ENCODE assay signal across 22 cellular contexts in genomic region chr7:6262206-6262605, GRCh38. TPM values are rescaled to one million over a fixed set of nuclear protein-coding genes. Genes with fewer than 3 reads are reported as not detected.
DNase-seq lines count a peak whose midpoint lies in the region; ATAC-seq and TF ChIP-seq lines count a peak whose summit lies in the region.
"Had no signal": no experiment of that assay in that cellular context is flagged by ENCODE, and none has a peak within 500 bp of the region (broad histone marks: within the 10 kb centered on the region; RNA-seq: fewer than 3 reads in every experiment).

No MANE protein-coding gene starts in this region.

- no peak for ATAC-seq in CD8-positive, alpha-beta T cell
- ATAC-seq in RWPE2 (ENCODE audit: low read depth) (no peak), GM21447 (IDR thresholded peaks at IDR 0.05; ENCODE audit: unreplicated experiment) (no peak)
- ATAC-seq: activated CD4-positive, alpha-beta T cell treated with anti-CD3 and anti-CD28 coated beads for 36 hours; foreskin keratinocyte; HCT116; natural killer cell had no signal

- no peak overlapping the region for H3K4me3 ChIP-seq in CD8-positive, alpha-beta T cell (ENCODE audit: low read depth, low read length)
- H3K4me3 ChIP-seq in RWPE2 (ENCODE audit: severe bottlenecking), result no peak overlapping the region
- no peak overlapping the region for H3K4me3 ChIP-seq in coronary artery
- no peak overlapping the region for H3K4me3 ChIP-seq in suprapubic skin
- H3K4me3 ChIP-seq: breast epithelium, transverse colon had no signal

- POLR2A ChIA-PET in CD8-positive, alpha-beta T cell (lab: Charles Lee), result interaction anchor here (1.7 kb wide), 1 partner anchor 9 kb away, joined by 4 read pairs; no protein-coding TSS in a partner anchor

- no peak for TF ChIP-seq POLR2A in suprapubic skin (IDR thresholded peaks at IDR 0.05)
- no peak for TF ChIP-seq POLR2A in erythroblast (IDR thresholded peaks at IDR 0.05; ENCODE audit: low read length)

- H3K4me3 Mint-ChIP-seq in CD8-positive, alpha-beta T cell, result no peak overlapping the region
- H3K4me3 Mint-ChIP-seq: activated CD4-positive, alpha-beta T cell treated with anti-CD3 and anti-CD28 coated beads for 36 hours; activated naive CD8-positive, alpha-beta T cell; natural killer cell had no signal

- H3K27ac ChIP-seq in CD8-positive, alpha-beta T cell (ENCODE audit: low read depth, low read length), result no peak overlapping the region
- H3K27ac ChIP-seq in RWPE2 (ENCODE audit: poor library complexity, severe bottlenecking), result peak overlapping the region; percentile 3
- H3K27ac ChIP-seq in coronary artery, result peak overlapping the region; percentile 13 to 74
- peak overlapping the region; percentile 16 for H3K27ac ChIP-seq in suprapubic skin
- H3K27ac ChIP-seq: breast epithelium, foreskin keratinocyte, RWPE1 had no signal

- H3K27me3 ChIP-seq in CD8-positive, alpha-beta T cell (ENCODE audit: insufficient read depth, low read length), result no peaks in the 10 kb centered on the region
- no peaks in the 10 kb centered on the region for H3K27me3 ChIP-seq in RWPE2 (ENCODE audit: insufficient read depth, poor library complexity, severe bottlenecking)
- no peaks in the 10 kb centered on the region for H3K27me3 ChIP-seq in suprapubic skin
- H3K27me3 ChIP-seq: breast epithelium, foreskin keratinocyte, transverse colon had no signal

- H3K27me3 Mint-ChIP-seq in CD8-positive, alpha-beta T cell (ENCODE audit: low read depth), result no peaks in the 10 kb centered on the region

- intact Hi-C loops in CD8-positive, alpha-beta T cell (cut with DNase I, micrococcal nuclease), result no loop called here

- H3K36me3 ChIP-seq in CD8-positive, alpha-beta T cell (ENCODE audit: insufficient read depth, low read length), result no peaks in the 10 kb centered on the region
- H3K36me3 ChIP-seq in RWPE2 (ENCODE audit: low read depth), result peaks cover 8% of the 10 kb centered on the region; the same call in 1 of the 2 replicates
- H3K36me3 ChIP-seq in suprapubic skin, result no peaks in the 10 kb centered on the region
- H3K36me3 ChIP-seq: breast epithelium, transverse colon had no signal

- no peaks in the 10 kb centered on the region for H3K9me3 Mint-ChIP-seq in CD8-positive, alpha-beta T cell
- H3K9me3 Mint-ChIP-seq: natural killer cell had no signal

- DNase-seq in CD8-positive, alpha-beta T cell, result no peak
- DNase-seq in RWPE2 (ENCODE audit: low spot score), result no peak
- no peak for DNase-seq in coronary artery (ENCODE audit: low spot score)
- DNase-seq in suprapubic skin (ENCODE audit: low spot score in 2 of 2), result no peak
- no peak for DNase-seq in erythroblast (lab: John Stamatoyannopoulos, UW)
- DNase-seq in superior temporal gyrus (ENCODE audit: extremely low spot score), result no peak
- DNase-seq: activated CD4-positive, alpha-beta T cell treated with anti-CD3 and anti-CD28 coated beads for 36 hours; dermis blood vessel endothelial cell; EL; foreskin keratinocyte; mammary epithelial cell; natural killer cell; NCI-H146; NCI-H524; stimulated activated CD4-positive, alpha-beta T cell treated with anti-CD3 and anti-CD28 coated beads, Interleukin-2, amount 100 ng/mL, for 24 hours; stimulated activated naive CD4-positive, alpha-beta T cell; transverse colon had no signal

- TF ChIP-seq EP300 in suprapubic skin (IDR thresholded peaks at IDR 0.05), result no peak

- no peaks in the 10 kb centered on the region for H3K36me3 Mint-ChIP-seq in CD8-positive, alpha-beta T cell
- H3K36me3 Mint-ChIP-seq: activated naive CD8-positive, alpha-beta T cell; natural killer cell had no signal

- peak overlapping the region; percentile 25 for H3K27ac Mint-ChIP-seq in CD8-positive, alpha-beta T cell
- H3K27ac Mint-ChIP-seq: activated CD4-positive, alpha-beta T cell treated with anti-CD3 and anti-CD28 coated beads for 36 hours; activated naive CD8-positive, alpha-beta T cell had no signal

- TF ChIP-seq CTCF in CD8-positive, alpha-beta T cell (IDR thresholded peaks at IDR 0.05), result no peak
- TF ChIP-seq CTCF in RWPE2 (IDR thresholded peaks at IDR 0.05; ENCODE audit: poor library complexity, severe bottlenecking), result no peak
- TF ChIP-seq CTCF in coronary artery (IDR thresholded peaks at IDR 0.05), result no peak
- TF ChIP-seq CTCF in suprapubic skin (IDR thresholded peaks at IDR 0.05), result no peak

- CTCF ChIA-PET in CD8-positive, alpha-beta T cell (lab: Charles Lee), result interaction anchor here (0.6 to 2.5 kb wide), 3 partner anchors 9 to 54 kb away, joined by 3 to 15 read pairs (median 3); no protein-coding TSS in a partner anchor

- no peaks in the 10 kb centered on the region for H3K9me3 ChIP-seq in CD8-positive, alpha-beta T cell (ENCODE audit: low read length)
- H3K9me3 ChIP-seq in RWPE2 (ENCODE audit: severe bottlenecking) (no peaks in the 10 kb centered on the region), suprapubic skin (no peaks in the 10 kb centered on the region)
- H3K9me3 ChIP-seq: breast epithelium, transverse colon had no signal

- peaks cover 36% of the 10 kb centered on the region for H3K4me1 Mint-ChIP-seq in CD8-positive, alpha-beta T cell (ENCODE audit: low read depth)

- no peaks in the 10 kb centered on the region for H3K4me1 ChIP-seq in CD8-positive, alpha-beta T cell (ENCODE audit: insufficient read depth, low read length)
- H3K4me1 ChIP-seq in RWPE2 (ENCODE audit: insufficient read depth, poor library complexity, severe bottlenecking) (no peaks in the 10 kb centered on the region), suprapubic skin (peaks cover 52% of the 10 kb centered on the region)
- H3K4me1 ChIP-seq: breast epithelium, foreskin keratinocyte had no signal

RNA-seq across cellular contexts. Expression of gene CYTH3, which starts 10.2 kb away (rescaled TPM):
- total RNA-seq in CD8-positive, alpha-beta T cell, result 10 to 100 TPM; 12.1 to 14.9 TPM
- 10 to 100 TPM; 29.8 to 55.7 (median 46.8) TPM for total RNA-seq in suprapubic skin
